In the genomic region with DNA sequence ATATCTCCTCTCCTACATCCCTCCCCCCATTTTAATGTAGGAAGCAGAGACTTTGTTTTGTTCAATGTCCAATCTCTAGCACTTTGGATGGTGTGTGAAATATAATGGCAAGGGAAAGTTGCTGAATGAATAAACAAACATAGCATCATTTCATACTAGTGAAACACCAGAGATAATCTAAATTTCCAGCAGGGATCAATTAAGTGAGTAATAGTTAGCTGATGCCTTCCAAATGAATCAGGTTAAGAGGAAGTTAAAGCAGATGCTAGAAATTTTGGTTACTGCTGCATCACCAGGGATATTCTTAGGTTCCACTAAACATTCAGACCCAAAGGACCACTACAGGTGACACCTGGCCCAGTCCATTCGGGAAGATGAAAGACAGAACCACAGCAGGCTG, we compare ENCODE assay signal across 26 cellular contexts. TPM values are rescaled to one million over a fixed set of nuclear protein-coding genes. Genes with fewer than 3 reads are reported as not detected.
DNase-seq lines count a peak whose midpoint lies in the region; ATAC-seq and TF ChIP-seq lines count a peak whose summit lies in the region.
"Had no signal": no experiment of that assay in that cellular context is flagged by ENCODE, and none has a peak within 500 bp of the region (broad histone marks: within the 10 kb centered on the region; RNA-seq: fewer than 3 reads in every experiment).

No MANE protein-coding gene starts in this region.

- peaks cover 21 to 46% of the 10 kb centered on the region in 2 donors for H3K36me3 Mint-ChIP-seq in CD4-positive, alpha-beta memory T cell

- ATAC-seq in GM19467 (IDR thresholded peaks at IDR 0.05; ENCODE audit: unreplicated experiment): no peak
- no peak for ATAC-seq in GM21360 (IDR thresholded peaks at IDR 0.05; ENCODE audit: unreplicated experiment)
- ATAC-seq in HG03039 (IDR thresholded peaks at IDR 0.05; ENCODE audit: unreplicated experiment): no peak
- ATAC-seq: activated CD4-positive, CD25-positive, alpha-beta regulatory T cell treated with anti-CD3 and anti-CD28 coated beads, Interleukin-2, amount 50 U/mL, for 24 hours; left cardiac atrium; stimulated activated memory B cell treated with anti-CD40 and anti-IgM and Interleukin-4, amounts not matched to agents 10 μg/mL and 1 μg/mL and 100 μg/mL, for 72 hours had no signal

- intact Hi-C loops in CD4-positive, alpha-beta memory T cell (cut with micrococcal nuclease): no loop called here

- H3K9ac ChIP-seq in OCI-LY3 (ENCODE audit: low read length): no peak overlapping the region
- H3K9ac ChIP-seq: KMS-11 had no signal

- no peaks in the 10 kb centered on the region for H3K27me3 ChIP-seq in CD4-positive, alpha-beta memory T cell (ENCODE audit: insufficient read depth, low read length)
- no peaks in the 10 kb centered on the region for H3K27me3 ChIP-seq in OCI-LY3 (ENCODE audit: low read depth, low read length)
- H3K27me3 ChIP-seq: breast epithelium, colonic mucosa, esophagus squamous epithelium, heart left ventricle, tibial artery had no signal

- H3K4me2 ChIP-seq in OCI-LY3 (ENCODE audit: low read length): no peak overlapping the region
- H3K4me2 ChIP-seq: KMS-11 had no signal

- peaks cover 17% of the 10 kb centered on the region for H3K79me2 ChIP-seq in OCI-LY3 (ENCODE audit: low read length)

- H3K9me3 Mint-ChIP-seq in CD4-positive, alpha-beta memory T cell: no peaks in the 10 kb centered on the region
- H3K9me3 Mint-ChIP-seq: naive B cell; stimulated activated memory B cell treated with anti-CD40 and anti-IgM and Interleukin-4, amounts not matched to agents 10 μg/mL and 1 μg/mL and 100 μg/mL, for 72 hours had no signal

- H3K27ac Mint-ChIP-seq in CD4-positive, alpha-beta memory T cell: peak overlapping the region in 5 of 7 donors; percentile 7 to 77 (median 61)
- H3K27ac Mint-ChIP-seq: stimulated activated memory B cell treated with anti-CD40 and anti-IgM and Interleukin-4, amounts not matched to agents 10 μg/mL and 1 μg/mL and 100 μg/mL, for 72 hours had no signal

- H3K27ac ChIP-seq in CD4-positive, alpha-beta memory T cell (ENCODE audit: low read depth, low read length): no peak overlapping the region
- peak overlapping the region; percentile 24; the same call in 1 of the 2 replicates for H3K27ac ChIP-seq in OCI-LY3 (ENCODE audit: low read length)
- H3K27ac ChIP-seq: breast epithelium, colonic mucosa, esophagus squamous epithelium, heart left ventricle, KMS-11, tibial artery had no signal

- no peak for TF ChIP-seq CTCF in OCI-LY3 (IDR thresholded peaks at IDR 0.05; ENCODE audit: low read depth, low read length)

- DNase-seq in AG08396 (ENCODE audit: low spot score) (peak; percentile 40), fibroblast of gingiva (ENCODE audit: low read depth) (peak; percentile 51), HK-2 (ENCODE audit: unreplicated experiment) (no peak)
- no peak for DNase-seq in CD4-positive, alpha-beta memory T cell
- DNase-seq: Calu3; colonic mucosa; esophagus squamous epithelium; heart left ventricle; left cardiac atrium; mesendoderm; MV-4-11; naive B cell; NCI-H2171; NCI-H524 treated with DMSO at 0.1 percent for 48 hours; small intestine; stimulated activated CD4-positive, alpha-beta T cell treated with anti-CD3 and anti-CD28 coated beads, Interleukin-2, amount 100 ng/mL, for 24 hours; tibial artery had no signal

- POLR2A ChIA-PET in CD4-positive, alpha-beta memory T cell (lab: Charles Lee; ENCODE audit: partially characterized antibody): interaction anchor here (1.2 kb wide), 1 partner anchor 14 kb away, joined by 3 read pairs; no protein-coding TSS in a partner anchor

- no peaks in the 10 kb centered on the region for H3K27me3 Mint-ChIP-seq in CD4-positive, alpha-beta memory T cell
- H3K27me3 Mint-ChIP-seq: naive B cell; stimulated activated memory B cell treated with anti-CD40 and anti-IgM and Interleukin-4, amounts not matched to agents 10 μg/mL and 1 μg/mL and 100 μg/mL, for 72 hours had no signal

- no peaks in the 10 kb centered on the region for H4K20me1 ChIP-seq in OCI-LY3 (ENCODE audit: insufficient read depth, low read length)

- H2AFZ ChIP-seq in OCI-LY3 (ENCODE audit: low read depth, low read length): no peak overlapping the region

- H3K4me1 Mint-ChIP-seq in CD4-positive, alpha-beta memory T cell: peaks cover 25 to 34% (median 30%) of the 10 kb centered on the region in 4 donors

- CTCF ChIA-PET in CD4-positive, alpha-beta memory T cell (lab: Charles Lee; ENCODE audit: partially characterized antibody): interaction anchor here (1.5 kb wide), 1 partner anchor 15 kb away, joined by 5 read pairs; no protein-coding TSS in a partner anchor

- no peak overlapping the region for H3K4me3 ChIP-seq in CD4-positive, alpha-beta memory T cell (ENCODE audit: low read length in 2 of 2)
- H3K4me3 ChIP-seq in OCI-LY3 (ENCODE audit: low read length): no peak overlapping the region
- H3K4me3 ChIP-seq: breast epithelium, colonic mucosa, esophagus squamous epithelium, HAP-1, heart left ventricle, tibial artery had no signal

- no peak overlapping the region for H3K4me3 Mint-ChIP-seq in CD4-positive, alpha-beta memory T cell
- H3K4me3 Mint-ChIP-seq: naive B cell; stimulated activated memory B cell treated with anti-CD40 and anti-IgM and Interleukin-4, amounts not matched to agents 10 μg/mL and 1 μg/mL and 100 μg/mL, for 72 hours had no signal

- H3K9me3 ChIP-seq in CD4-positive, alpha-beta memory T cell (ENCODE audit: control insufficient read depth in 1 of 2, low read length in 2 of 2): no peaks in the 10 kb centered on the region
- H3K9me3 ChIP-seq in OCI-LY3 (ENCODE audit: insufficient read depth, low read length): no peaks in the 10 kb centered on the region
- H3K9me3 ChIP-seq: breast epithelium, colonic mucosa, esophagus squamous epithelium, HAP-1, heart left ventricle, tibial artery had no signal

- H3K4me1 ChIP-seq in CD4-positive, alpha-beta memory T cell (ENCODE audit: insufficient read depth, low read length): peaks cover 25% of the 10 kb centered on the region
- peaks cover 23% of the 10 kb centered on the region for H3K4me1 ChIP-seq in OCI-LY3 (ENCODE audit: low read length)
- H3K4me1 ChIP-seq: breast epithelium, colonic mucosa, HAP-1, tibial artery had no signal

- H3K36me3 ChIP-seq in CD4-positive, alpha-beta memory T cell (ENCODE audit: insufficient read depth, low read length): peaks cover 10% of the 10 kb centered on the region
- H3K36me3 ChIP-seq in OCI-LY3 (replicated peaks; ENCODE audit: low read depth, low read length): peaks cover 25% of the 10 kb centered on the region
- H3K36me3 ChIP-seq: breast epithelium had no signal

RNA-seq across cellular contexts. Expression of a gene that starts 8.1 kb away (rescaled TPM):
- 10 to 100 TPM; 37.7 to 39.5 TPM for total RNA-seq in CD4-positive, alpha-beta memory T cell
- polyA plus RNA-seq in CD4-positive, alpha-beta memory T cell: 10 to 100 TPM; 48.2 to 58.5 TPM

RNA-seq across cellular contexts. Expression of a gene that starts 26.6 kb away (rescaled TPM):
- total RNA-seq in CD4-positive, alpha-beta memory T cell: 1 to 10 TPM; 7.9 to 8.5 TPM
- 1 to 10 TPM; 4.2 to 5.0 TPM for polyA plus RNA-seq in CD4-positive, alpha-beta memory T cell

Comparison
In these comparisons a context has a peak if more than half of its experiments do, and no peak if none do; other contexts are left out.
1. DNase-seq: peak in AG08396 (single experiment) and fibroblast of gingiva (single experiment); none in CD4-positive, alpha-beta memory T cell (0 of 5) and HK-2 (single experiment).